8 cellular contexts compared by ENCODE assay signal in genomic region chr11:71451596-71452353, GRCh38. TPM values are rescaled to one million over a fixed set of nuclear protein-coding genes. Genes with fewer than 3 reads are reported as not detected.
DNase-seq lines count a peak whose midpoint lies in the region; ATAC-seq and TF ChIP-seq lines count a peak whose summit lies in the region.

No MANE protein-coding gene starts in this region.

- BruUV-seq in mammary epithelial cell (replicated peaks; lab: Mats Ljungman, UMichigan): no TSS peak

- peaks cover 16% of the 10 kb centered on the region for H3K36me3 ChIP-seq in mammary epithelial cell (ENCODE audit: insufficient read depth, low read length)
- H3K36me3 ChIP-seq in lower lobe of right lung: peaks cover 20% of the 10 kb centered on the region
- H3K36me3 ChIP-seq in tibial artery: peaks cover 16 to 19% (median 16%) of the 10 kb centered on the region in 3 donors

- intact Hi-C loops in mammary epithelial cell (cut with micrococcal nuclease): loop anchor here (2.0 kb wide), 1 partner anchor 17 kb away; no protein-coding TSS in a partner anchor
- intact Hi-C loops in lower lobe of right lung (cut with DNase I): no loop called here
- intact Hi-C loops in tibial artery (cut with DNase I; ENCODE audit: low total_unique reads): no loop called here

- dilution Hi-C loops in mammary epithelial cell (cut with HindIII; ENCODE audit: low sequenced_read_pairs): no loop called here

- CTCF ChIA-PET in mammary epithelial cell (lab: Charles Lee; ENCODE audit: low non-redundant PET): no interaction called here

- H4K20me1 ChIP-seq in mammary epithelial cell (ENCODE audit: insufficient read depth, low read length): no peaks in the 10 kb centered on the region

- 48% methylated on average over 14 of the region's 14 CpGs for WGBS in mammary epithelial cell (ENCODE audit: low coverage, missing lambda C conversion rate)

- in situ Hi-C loops in mammary epithelial cell (cut with MboI; ENCODE audit: low sequenced_read_pairs in 2 of 2): no loop called here

- H3K4me1 ChIP-seq in mammary epithelial cell (ENCODE audit: insufficient read depth, low read length) (peaks cover 34% of the 10 kb centered on the region), lower lobe of right lung (peaks cover 49% of the 10 kb centered on the region), tibial artery (peaks cover 0 to 47% (median 33%) of the 10 kb centered on the region in 4 donors)

- TF ChIP-seq CTCF in mammary epithelial cell (conservative IDR thresholded peaks at IDR 0.05 in 1 of 2, IDR thresholded peaks at IDR 0.05 in 1 of 2; ENCODE audit: extremely low read depth in 1 of 2, insufficient read depth in 1 of 2, low read depth in 1 of 2, low read length in 2 of 2) (no peak), lower lobe of right lung (IDR thresholded peaks at IDR 0.05) (no peak), tibial artery (IDR thresholded peaks at IDR 0.05) (no peak)

- peak overlapping the region; percentile 90 for H3K4me2 ChIP-seq in mammary epithelial cell (ENCODE audit: insufficient read depth, low read depth, low read length)

- H3K4me3 ChIP-seq in mammary epithelial cell (replicated peaks in 1 of 3; ENCODE audit: insufficient read depth in 1 of 3, low read depth in 2 of 3, low read length in 3 of 3) (peak overlapping the region in 1 of 3 experiments; percentile 66), lower lobe of right lung (peak overlapping the region; percentile 98), tibial artery (peak overlapping the region; percentile 83 to 84)

- H3K27me3 ChIP-seq in mammary epithelial cell (ENCODE audit: insufficient read depth, low read length) (no peaks in the 10 kb centered on the region), lower lobe of right lung (ENCODE audit: low read depth) (no peaks in the 10 kb centered on the region), tibial artery (no peaks in the 10 kb centered on the region)

- DNase-seq in DMS79 treated with DMSO at 0.1 percent for 48 hours (lab: John Stamatoyannopoulos, UW): peak; percentile 64
- DNase-seq in NCI-H2227 (lab: John Stamatoyannopoulos, UW; ENCODE audit: unreplicated experiment): peak; percentile 66
- DNase-seq in mammary epithelial cell: no peak
- no peak for DNase-seq in lower lobe of right lung
- DNase-seq in tibial artery: peak; percentile 11 to 56
- no peak for DNase-seq in NCI-H146 (lab: John Stamatoyannopoulos, UW)
- no peak for DNase-seq in NCI-H2081 treated with DMSO at 0.1 percent for 48 hours (lab: John Stamatoyannopoulos, UW)

- no peaks in the 10 kb centered on the region for H3K9me3 ChIP-seq in mammary epithelial cell (replicated peaks; ENCODE audit: insufficient read depth, low read length)
- H3K9me3 ChIP-seq in lower lobe of right lung: no peaks in the 10 kb centered on the region
- H3K9me3 ChIP-seq in tibial artery: no peaks in the 10 kb centered on the region

- peaks cover 73% of the 10 kb centered on the region for H3K79me2 ChIP-seq in mammary epithelial cell (ENCODE audit: insufficient read depth, low read length)

- H2AFZ ChIP-seq in mammary epithelial cell (ENCODE audit: low read depth, low read length): peak overlapping the region; percentile 53

- ATAC-seq in lower lobe of right lung (no peak), HG03521 (IDR thresholded peaks at IDR 0.05; ENCODE audit: unreplicated experiment) (no peak)

- H3K9ac ChIP-seq in mammary epithelial cell (ENCODE audit: insufficient read depth, low read length): no peak overlapping the region

- H3K27ac ChIP-seq in mammary epithelial cell (ENCODE audit: insufficient read depth, low read depth, low read length) (peak overlapping the region; percentile 1), lower lobe of right lung (peak overlapping the region; percentile 89), tibial artery (peak overlapping the region; percentile 80 to 89)

RNA-seq across cellular contexts. Expression of gene NADSYN1, which starts 1.2 kb away (rescaled TPM):
- total RNA-seq in mammary epithelial cell (100 to 1,000 TPM in 1 of 2 donors, 10 to 100 TPM in 1; 84.9 to 103 TPM), lower lobe of right lung (95.0 TPM)
- 45.9 TPM for polyA plus RNA-seq in mammary epithelial cell
- polyA minus RNA-seq in mammary epithelial cell: 51.4 TPM

RNA-seq across cellular contexts. Expression of gene DHCR7, which starts 3.6 kb away (rescaled TPM):
- total RNA-seq in mammary epithelial cell (100 to 1,000 TPM in 1 of 2 donors, 10 to 100 TPM in 1; 62.8 to 231 TPM), lower lobe of right lung (64.2 TPM)
- 173 TPM for polyA plus RNA-seq in mammary epithelial cell
- 402 TPM for polyA minus RNA-seq in mammary epithelial cell

Comparison
In these comparisons a context has a peak if more than half of its experiments do, and no peak if none do; other contexts are left out.
1. DNase-seq: peak in DMS79 treated with DMSO at 0.1 percent for 48 hours (single experiment), NCI-H2227 (single experiment) and tibial artery (2 of 2); none in mammary epithelial cell (single experiment), lower lobe of right lung (single experiment), NCI-H146 (single experiment) and NCI-H2081 treated with DMSO at 0.1 percent for 48 hours (single experiment).
2. H3K27ac ChIP-seq: peak in every context shown above with its lines; median percentile 89 in lower lobe of right lung; 84 in tibial artery; 1 in mammary epithelial cell.